Comparison of ENCODE assay signal across 2 cellular contexts in the genomic region with DNA sequence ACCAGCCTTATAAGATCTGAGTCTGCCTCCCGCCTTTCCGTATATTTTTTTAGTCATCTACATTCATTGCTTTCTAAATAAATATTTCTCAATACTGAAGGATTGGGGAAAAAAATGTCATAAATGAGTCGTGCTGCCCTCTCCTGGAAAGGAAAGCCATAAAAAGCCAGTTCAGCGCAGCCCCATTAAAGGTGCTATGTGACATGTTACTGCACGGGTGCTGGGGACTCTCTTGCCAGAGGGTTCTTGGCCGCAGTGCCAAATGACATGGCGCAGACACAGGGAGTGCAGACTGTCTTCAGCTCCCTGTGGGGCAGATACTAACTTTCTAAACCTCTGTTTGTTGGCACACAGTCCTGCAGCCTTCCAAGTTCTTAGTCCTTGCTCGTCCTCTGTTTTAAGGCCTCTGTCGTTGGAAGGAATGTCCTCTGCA.
TF ChIP-seq lines count a peak whose summit lies in the region.

No MANE protein-coding gene starts in this region.

TF ChIP-seq in H1, 55 proteins besides CTCF, POLR2A, EP300 and RAD21:
- TF ChIP-seq CEBPB (IDR thresholded peaks at IDR 0.05; ENCODE audit: low read depth, low read length), result no peak
- no peak for TF ChIP-seq MAFK (IDR thresholded peaks at IDR 0.05; ENCODE audit: low read depth, low read length)
- TF ChIP-seq, protein P1, sequence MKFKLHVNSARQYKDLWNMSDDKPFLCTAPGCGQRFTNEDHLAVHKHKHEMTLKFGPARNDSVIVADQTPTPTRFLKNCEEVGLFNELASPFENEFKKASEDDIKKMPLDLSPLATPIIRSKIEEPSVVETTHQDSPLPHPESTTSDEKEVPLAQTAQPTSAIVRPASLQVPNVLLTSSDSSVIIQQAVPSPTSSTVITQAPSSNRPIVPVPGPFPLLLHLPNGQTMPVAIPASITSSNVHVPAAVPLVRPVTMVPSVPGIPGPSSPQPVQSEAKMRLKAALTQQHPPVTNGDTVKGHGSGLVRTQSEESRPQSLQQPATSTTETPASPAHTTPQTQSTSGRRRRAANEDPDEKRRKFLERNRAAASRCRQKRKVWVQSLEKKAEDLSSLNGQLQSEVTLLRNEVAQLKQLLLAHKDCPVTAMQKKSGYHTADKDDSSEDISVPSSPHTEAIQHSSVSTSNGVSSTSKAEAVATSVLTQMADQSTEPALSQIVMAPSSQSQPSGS (IDR thresholded peaks at IDR 0.05; ENCODE audit: low read length), result no peak
- TF ChIP-seq SIRT6 (IDR thresholded peaks at IDR 0.05; ENCODE audit: low read length), result no peak
- no peak for TF ChIP-seq POLR2AphosphoS5 (IDR thresholded peaks at IDR 0.05; ENCODE audit: low read depth, low read length)
- TF ChIP-seq SIX5 (IDR thresholded peaks at IDR 0.05; ENCODE audit: low read depth, low read length), result no peak
- TF ChIP-seq PHF8 (conservative IDR thresholded peaks at IDR 0.05; ENCODE audit: low read depth, low read length), result no peak
- TF ChIP-seq TAF7 (optimal IDR thresholded peaks at IDR 0.05; ENCODE audit: borderline replicate concordance, low read depth, low read length), result no peak
- TF ChIP-seq SRF (IDR thresholded peaks at IDR 0.05; ENCODE audit: low read depth, low read length), result no peak
- no peak for TF ChIP-seq SAP30 (IDR thresholded peaks at IDR 0.05; ENCODE audit: insufficient read depth, insufficient replicate concordance, low read length)
- TF ChIP-seq HDAC6 (IDR thresholded peaks at IDR 0.05; ENCODE audit: low read depth, low read length), result no peak
- TF ChIP-seq NANOG (IDR thresholded peaks at IDR 0.05; ENCODE audit: insufficient read depth, low read depth, low read length, poor library complexity, severe bottlenecking), result no peak
- TF ChIP-seq RNF2 (IDR thresholded peaks at IDR 0.05; ENCODE audit: borderline replicate concordance, low read depth, low read length, missing control alignments, poor library complexity, severe bottlenecking), result no peak
- no peak for TF ChIP-seq TAF1 (IDR thresholded peaks at IDR 0.05; ENCODE audit: low read depth, low read length)

TF ChIP-seq in neural cell, 6 proteins besides CTCF, POLR2A, EP300 and RAD21:
- TF ChIP-seq EZH2 (IDR thresholded peaks at IDR 0.05; ENCODE audit: borderline replicate concordance, insufficient read depth, low read length, poor library complexity, severe bottlenecking) (no peak), MXI1 (conservative IDR thresholded peaks at IDR 0.05; ENCODE audit: poor library complexity, severe bottlenecking) (no peak)
